Comparison of ENCODE assay signal across 10 cellular contexts in the genomic region with DNA sequence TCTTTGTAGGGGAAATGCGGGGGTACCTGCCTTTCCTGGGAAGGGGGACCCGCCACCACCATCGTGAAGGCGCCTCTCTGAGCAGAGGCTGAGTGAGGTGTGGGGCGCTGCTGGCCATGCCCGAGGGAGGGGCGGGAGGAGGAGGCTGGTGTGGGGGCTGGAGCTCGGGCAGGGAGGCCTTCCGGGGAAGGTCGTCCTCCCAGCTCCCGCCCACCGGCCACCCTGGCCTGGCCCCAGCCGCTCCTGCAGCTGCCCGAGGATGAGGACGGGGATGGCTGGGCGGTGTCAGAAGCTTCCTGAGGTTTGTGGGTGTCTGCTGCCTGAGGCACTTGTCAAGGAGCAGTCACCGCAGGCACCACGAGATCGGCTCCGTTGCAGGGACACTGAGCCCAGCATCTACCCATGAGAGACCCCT. TPM values are rescaled to one million over a fixed set of nuclear protein-coding genes. Genes with fewer than 3 reads are reported as not detected.
A peak's percentile ranks its signal among the peaks of the same experiment; 100 is the strongest.
DNase-seq lines count a peak whose midpoint lies in the region; ATAC-seq and TF ChIP-seq lines count a peak whose summit lies in the region.
"Had no signal": no experiment of that assay in that cellular context is flagged by ENCODE, and none has a peak within 500 bp of the region (broad histone marks: within the 10 kb centered on the region; RNA-seq: fewer than 3 reads in every experiment).

No MANE protein-coding gene starts in this region.

- H3K27ac Mint-ChIP-seq in CD4-positive, alpha-beta T cell: no peak overlapping the region
- H3K27ac Mint-ChIP-seq in T-cell: no peak overlapping the region

- ATAC-seq in CD4-positive, alpha-beta T cell (ENCODE audit: poor library complexity): peak; percentile 50
- peak in 3 of 4 experiments; percentile 23 to 46 (median 35) for ATAC-seq in T-cell (replicated peaks in 1 of 4)
- no peak for ATAC-seq in HG02798 (IDR thresholded peaks at IDR 0.05; ENCODE audit: poor library complexity, unreplicated experiment)
- no peak for ATAC-seq in aorta (ENCODE audit: low FRiP score)

- no peak for TF ChIP-seq POLR2A in ovary (IDR thresholded peaks at IDR 0.05)

- no peaks in the 10 kb centered on the region for H3K9me3 ChIP-seq in CD4-positive, alpha-beta T cell (ENCODE audit: control insufficient read depth, low read length)
- no peaks in the 10 kb centered on the region for H3K9me3 ChIP-seq in left ventricle myocardium inferior (replicated peaks)
- H3K9me3 ChIP-seq in ovary: no peaks in the 10 kb centered on the region
- H3K9me3 ChIP-seq in aorta (ENCODE audit: control insufficient read depth, low read length): no peaks in the 10 kb centered on the region

- no peak for TF ChIP-seq EP300 in ovary (IDR thresholded peaks at IDR 0.05)

- POLR2A ChIA-PET in CD4-positive, alpha-beta T cell (lab: Charles Lee): no interaction called here
- POLR2A ChIA-PET in T-cell (lab: Charles Lee): interaction anchor here in 1 of 2 donors (0.6 kb wide), 1 partner anchor 9 kb away, joined by 3 read pairs; no protein-coding TSS in a partner anchor

- H3K4me1 Mint-ChIP-seq in CD4-positive, alpha-beta T cell (ENCODE audit: low read depth): peaks cover 16% of the 10 kb centered on the region
- H3K4me1 Mint-ChIP-seq in T-cell: peaks cover 1 to 15% (median 9%) of the 10 kb centered on the region in 3 donors

- H3K4me3 Mint-ChIP-seq in CD4-positive, alpha-beta T cell: peak overlapping the region; percentile 11
- H3K4me3 Mint-ChIP-seq in T-cell: peak overlapping the region; percentile 13 to 47 (median 21)

- no peaks in the 10 kb centered on the region for H3K9me3 Mint-ChIP-seq in CD4-positive, alpha-beta T cell
- no peaks in the 10 kb centered on the region for H3K9me3 Mint-ChIP-seq in T-cell

- CTCF ChIA-PET in CD4-positive, alpha-beta T cell (lab: Charles Lee): no interaction called here
- CTCF ChIA-PET in T-cell (lab: Charles Lee): interaction anchor here in 1 of 2 donors (0.6 kb wide), 1 partner anchor 109 kb away, joined by 4 read pairs; no protein-coding TSS in a partner anchor

- TF ChIP-seq CTCF in CD4-positive, alpha-beta T cell (IDR thresholded peaks at IDR 0.05): no peak
- TF ChIP-seq CTCF in left ventricle myocardium inferior (IDR thresholded peaks at IDR 0.05; ENCODE audit: borderline replicate concordance) (no peak), ovary (IDR thresholded peaks at IDR 0.05) (no peak)

- H3K4me3 ChIP-seq in left ventricle myocardium inferior (peak overlapping the region; percentile 44), ovary (peak overlapping the region; percentile 9), aorta (ENCODE audit: low read length in 2 of 2) (no peak overlapping the region)

- H3K36me3 ChIP-seq in left ventricle myocardium inferior (peaks cover 19% of the 10 kb centered on the region), ovary (no peaks in the 10 kb centered on the region), aorta (ENCODE audit: control insufficient read depth in 1 of 2, insufficient read depth in 2 of 2, low read length in 1 of 2) (peaks cover 0 to 2% of the 10 kb centered on the region in 2 donors)

- H3K27me3 ChIP-seq in CD4-positive, alpha-beta T cell (ENCODE audit: control insufficient read depth, insufficient read depth, low read length): no peaks in the 10 kb centered on the region
- H3K27me3 ChIP-seq in left ventricle myocardium inferior (ENCODE audit: low read depth) (no peaks in the 10 kb centered on the region), ovary (no peaks in the 10 kb centered on the region), aorta (ENCODE audit: control insufficient read depth in 1 of 2, insufficient read depth in 2 of 2, low read length in 1 of 2) (no peaks in the 10 kb centered on the region)

- no peaks in the 10 kb centered on the region for H3K27me3 Mint-ChIP-seq in CD4-positive, alpha-beta T cell
- no peaks in the 10 kb centered on the region for H3K27me3 Mint-ChIP-seq in T-cell

- WGBS in ovary, 3 donors: 30 to 45% (median 34%) methylated on average over 12 to 20 of the region's 20 CpGs
- WGBS in aorta, 2 donors: 86 to 91% methylated on average over 20 of the region's 20 CpGs

- peaks cover 54% of the 10 kb centered on the region for H3K4me1 ChIP-seq in left ventricle myocardium inferior
- H3K4me1 ChIP-seq in ovary (ENCODE audit: insufficient read depth): peaks cover 38% of the 10 kb centered on the region
- no peaks in the 10 kb centered on the region for H3K4me1 ChIP-seq in aorta (ENCODE audit: control insufficient read depth in 1 of 2, insufficient read depth in 2 of 2, low read length in 2 of 2)

- no peak overlapping the region for H3K27ac ChIP-seq in CD4-positive, alpha-beta T cell (ENCODE audit: low read depth, low read length)
- H3K27ac ChIP-seq in left ventricle myocardium inferior (replicated peaks) (peak overlapping the region; percentile 86), ovary (peak overlapping the region in 1 of 2 donors; percentile 65), aorta (ENCODE audit: low read depth in 1 of 2, low read length in 2 of 2) (no peak overlapping the region)

- peaks cover 13% of the 10 kb centered on the region for H3K36me3 Mint-ChIP-seq in CD4-positive, alpha-beta T cell (ENCODE audit: low read depth)
- H3K36me3 Mint-ChIP-seq in T-cell: peaks cover 5% of the 10 kb centered on the region

- DNase-seq in CD4-positive, alpha-beta T cell: no peak
- DNase-seq in T-cell: no peak
- no peak for DNase-seq in left ventricle myocardium inferior
- DNase-seq in ovary: peak in 3 of 5 donors; percentile 59 to 66 (median 60)
- no peak for DNase-seq in SIG-M5 treated with dmso at 0.1 percent for 504 hours (lab: John Stamatoyannopoulos, UW; ENCODE audit: unreplicated experiment)
- no peak for DNase-seq in GF-D8 (lab: John Stamatoyannopoulos, UW)
- DNase-seq in aorta: no peak
- DNase-seq: EL, NCI-H1048 had no signal

- intact Hi-C loops in CD4-positive, alpha-beta T cell (cut with DNase I, micrococcal nuclease): no loop called here
- intact Hi-C loops in left ventricle myocardium inferior (cut with micrococcal nuclease): no loop called here
- intact Hi-C loops in ovary (cut with DNase I): no loop called here
- intact Hi-C loops in aorta (cut with DNase I): no loop called here

RNA-seq across cellular contexts. Expression of gene PWWP2B, which starts 11.4 kb away (rescaled TPM):
- total RNA-seq in CD4-positive, alpha-beta T cell: 10 to 100 TPM; 19.2 to 19.6 TPM
- total RNA-seq in T-cell (10 to 100 TPM; 11.5 to 15.3 (median 13.6) TPM), left ventricle myocardium inferior (17.2 TPM), ovary (10 to 100 TPM in 6 of 7 donors, 1 to 10 TPM in 1; 7.3 to 26.0 (median 17.6) TPM), aorta (1 to 10 TPM; 6.8 to 8.7 TPM)
- polyA plus RNA-seq in ovary (1 to 10 TPM; 1.1 to 8.5 TPM), aorta (1 to 10 TPM; 2.0 to 3.6 TPM)

Comparison
In these comparisons a context has a peak if more than half of its experiments do, and no peak if none do; other contexts are left out.
1. ATAC-seq: peak in CD4-positive, alpha-beta T cell (single experiment) and T-cell (3 of 4); none in HG02798 (single experiment) and aorta (single experiment).
2. DNase-seq: peak in ovary (3 of 5); none in CD4-positive, alpha-beta T cell (0 of 10), T-cell (0 of 34), left ventricle myocardium inferior (single experiment), SIG-M5 treated with dmso at 0.1 percent for 504 hours (single experiment), GF-D8 (single experiment) and aorta (0 of 2).
3. H3K4me3 ChIP-seq: peak in left ventricle myocardium inferior (single experiment) and ovary (single experiment); none in aorta (0 of 2).